In the genomic region with DNA sequence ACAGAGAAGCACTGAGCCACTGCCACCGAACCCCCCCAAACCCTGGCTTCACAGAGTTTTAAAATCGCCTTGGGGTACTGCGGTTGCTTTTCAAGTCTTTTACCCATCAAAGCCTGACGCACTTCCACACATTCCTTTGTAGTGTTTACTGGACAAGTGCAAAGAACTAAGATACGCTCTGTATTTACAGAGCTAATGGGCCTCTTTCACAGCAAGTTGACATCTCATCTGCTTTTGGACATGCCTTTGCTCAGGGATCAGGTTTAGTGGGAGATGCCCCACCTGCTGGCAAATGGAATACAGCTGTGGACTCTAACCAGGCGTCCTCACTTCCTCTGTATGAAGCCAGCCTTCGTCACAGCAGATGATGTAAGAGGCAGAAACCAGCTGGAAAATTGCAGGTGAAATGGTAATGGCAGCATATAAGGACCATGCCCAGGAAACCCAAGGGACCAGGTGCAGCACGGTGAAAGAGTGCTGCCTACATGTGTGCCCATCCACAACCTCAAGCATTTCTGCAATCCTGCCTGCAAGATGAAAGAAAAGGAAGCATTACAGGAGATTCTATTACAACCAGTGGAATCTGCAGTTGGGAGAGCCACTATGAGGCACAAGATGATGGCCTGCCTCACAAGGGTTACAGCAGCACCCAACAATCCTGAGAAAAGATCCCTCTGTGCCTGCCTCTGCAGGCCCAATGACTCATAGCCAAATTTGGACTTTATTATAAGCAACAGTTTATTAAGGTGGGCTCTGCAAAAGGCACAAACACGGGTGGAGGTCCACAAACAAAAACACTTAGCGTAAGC, we compare ENCODE assay signal across 9 cellular contexts. TPM values are rescaled to one million over a fixed set of nuclear protein-coding genes. Genes with fewer than 3 reads are reported as not detected.
DNase-seq lines count a peak whose midpoint lies in the region; ATAC-seq and TF ChIP-seq lines count a peak whose summit lies in the region.
"Had no signal": no experiment of that assay in that cellular context is flagged by ENCODE, and none has a peak within 500 bp of the region (broad histone marks: within the 10 kb centered on the region; RNA-seq: fewer than 3 reads in every experiment).

No MANE protein-coding gene starts in this region.

- H3K4me1 ChIP-seq in spleen = peaks cover 92 to 100% (median 100%) of the 10 kb centered on the region in 6 donors

- intact Hi-C loops in spleen (cut with DNase I; ENCODE audit: low total_unique reads) = no loop called here

- no peak for TF ChIP-seq CTCF in spleen (IDR thresholded peaks at IDR 0.05 in 8 of 11, conservative IDR thresholded peaks at IDR 0.05 in 3 of 11)

- peak overlapping the region in 5 of 8 donors; percentile 12 to 58 (median 52) for H3K27ac ChIP-seq in spleen

- peak overlapping the region in 1 of 8 donors; percentile 24 for H3K4me3 ChIP-seq in spleen
- H3K4me3 ChIP-seq: adrenal gland had no signal

- H3K27me3 ChIP-seq in spleen (replicated peaks in 1 of 7) = no peaks in the 10 kb centered on the region
- H3K27me3 ChIP-seq: adrenal gland had no signal

- H3K36me3 ChIP-seq in spleen = peaks cover 0 to 22% (median 2%) of the 10 kb centered on the region in 6 donors
- H3K36me3 ChIP-seq: adrenal gland had no signal

- TF ChIP-seq POLR2A in spleen (IDR thresholded peaks at IDR 0.05) = no peak

- peaks cover 9% of the 10 kb centered on the region for H3K36me3 Mint-ChIP-seq in activated naive CD4-positive, alpha-beta T cell treated with anti-CD3 and anti-CD28 coated beads, Interleukin-2, amount 50 U/mL, for 24 hours
- H3K36me3 Mint-ChIP-seq in T-helper 17 cell (ENCODE audit: low read depth) = no peaks in the 10 kb centered on the region

- peak overlapping the region; percentile 63 for H3K27ac Mint-ChIP-seq in activated naive CD4-positive, alpha-beta T cell treated with anti-CD3 and anti-CD28 coated beads, Interleukin-2, amount 50 U/mL, for 24 hours
- H3K27ac Mint-ChIP-seq in T-helper 17 cell = peak overlapping the region; percentile 78

- H3K4me3 Mint-ChIP-seq in activated naive CD4-positive, alpha-beta T cell treated with anti-CD3 and anti-CD28 coated beads, Interleukin-2, amount 50 U/mL, for 24 hours = peak overlapping the region; percentile 70
- peak overlapping the region; percentile 55 for H3K4me3 Mint-ChIP-seq in T-helper 17 cell

- no peak for DNase-seq in activated naive CD4-positive, alpha-beta T cell treated with anti-CD3 and anti-CD28 coated beads, Interleukin-2, amount 50 U/mL, for 16 hours
- no peak for DNase-seq in T-helper 17 cell
- DNase-seq in fibroblast of the conjunctiva (ENCODE audit: low read depth) = peak; percentile 69
- peak; percentile 43 for DNase-seq in spleen
- DNase-seq in DMS114 treated with DMSO at 0.1 percent for 48 hours (lab: John Stamatoyannopoulos, UW; ENCODE audit: unreplicated experiment) = no peak
- DNase-seq in NCI-H1694 (lab: John Stamatoyannopoulos, UW) = no peak

- ATAC-seq in T-helper 17 cell (peak; percentile 38), HG03280 (IDR thresholded peaks at IDR 0.05; ENCODE audit: unreplicated experiment) (no peak)

- H3K9me3 ChIP-seq in T-helper 17 cell (ENCODE audit: control insufficient read depth, low read length, poor library complexity, severe bottlenecking) (no peaks in the 10 kb centered on the region), spleen (no peaks in the 10 kb centered on the region)
- H3K9me3 ChIP-seq: adrenal gland had no signal

- H3K9me3 Mint-ChIP-seq in activated naive CD4-positive, alpha-beta T cell treated with anti-CD3 and anti-CD28 coated beads, Interleukin-2, amount 50 U/mL, for 24 hours = no peaks in the 10 kb centered on the region

- WGBS in spleen, 5 donors = 54 to 64% (median 57%) methylated on average over 10 of the region's 10 CpGs

- peaks cover 92% of the 10 kb centered on the region for H3K4me1 Mint-ChIP-seq in activated naive CD4-positive, alpha-beta T cell treated with anti-CD3 and anti-CD28 coated beads, Interleukin-2, amount 50 U/mL, for 24 hours
- H3K4me1 Mint-ChIP-seq in T-helper 17 cell = peaks cover 77% of the 10 kb centered on the region

- no peaks in the 10 kb centered on the region for H3K27me3 Mint-ChIP-seq in activated naive CD4-positive, alpha-beta T cell treated with anti-CD3 and anti-CD28 coated beads, Interleukin-2, amount 50 U/mL, for 24 hours
- no peaks in the 10 kb centered on the region for H3K27me3 Mint-ChIP-seq in T-helper 17 cell

RNA-seq across cellular contexts. Expression of gene BRD4, which starts 34.7 kb away (rescaled TPM):
- 100 to 1,000 TPM; 120 to 123 TPM for total RNA-seq in T-helper 17 cell
- 100 to 1,000 TPM in 4 of 7 donors, 10 to 100 TPM in 3; 50.7 to 146 (median 124) TPM for total RNA-seq in spleen
- polyA plus RNA-seq in spleen = 10 to 100 TPM; 10.3 to 35.9 (median 14.2) TPM

Comparison
In these comparisons a context has a peak if more than half of its experiments do, and no peak if none do; other contexts are left out.
1. DNase-seq: peak in fibroblast of the conjunctiva (single experiment) and spleen (single experiment); none in activated naive CD4-positive, alpha-beta T cell treated with anti-CD3 and anti-CD28 coated beads, Interleukin-2, amount 50 U/mL, for 16 hours (single experiment), T-helper 17 cell (0 of 3), DMS114 treated with DMSO at 0.1 percent for 48 hours (single experiment) and NCI-H1694 (single experiment).